ENCODE assay signal across 21 cellular contexts in genomic region chr3:164267031-164267430, GRCh38.
"Had no signal": no experiment of that assay in that cellular context is flagged by ENCODE, and none has a peak within 500 bp of the region (broad histone marks: within the 10 kb centered on the region; RNA-seq: fewer than 3 reads in every experiment).

No MANE protein-coding gene starts in this region.

- H3K9ac ChIP-seq: SK-N-SH had no signal

- H3K9me3 ChIP-seq: MG63, SK-N-SH had no signal

- H3K4me3 ChIP-seq: MG63 had no signal

- H3K27ac ChIP-seq: RWPE1 had no signal

- H3K36me3 ChIP-seq: MG63 had no signal

- H3K9me2 ChIP-seq: SK-N-SH had no signal

- ATAC-seq: Panc1, PC-3 had no signal

- H3K4me2 ChIP-seq: SK-N-SH had no signal

- DNase-seq: Karpas-422, KG1, MG63, NCI-H1092 treated with DMSO at 0.1 percent for 48 hours, NCI-H1436, NCI-H187, NCI-H2029, NCI-H2081 treated with DMSO at 0.1 percent for 48 hours, NCI-H2171, NCI-H226, NCI-H446, NCI-H510A, NCI-H524 treated with DMSO at 0.1 percent for 48 hours, NCI-H69, NCI-H774, PC-3, SHP77, SK-N-SH, T-helper 2 cell had no signal
